Comparison of ENCODE assay signal across 9 cellular contexts in the genomic region with DNA sequence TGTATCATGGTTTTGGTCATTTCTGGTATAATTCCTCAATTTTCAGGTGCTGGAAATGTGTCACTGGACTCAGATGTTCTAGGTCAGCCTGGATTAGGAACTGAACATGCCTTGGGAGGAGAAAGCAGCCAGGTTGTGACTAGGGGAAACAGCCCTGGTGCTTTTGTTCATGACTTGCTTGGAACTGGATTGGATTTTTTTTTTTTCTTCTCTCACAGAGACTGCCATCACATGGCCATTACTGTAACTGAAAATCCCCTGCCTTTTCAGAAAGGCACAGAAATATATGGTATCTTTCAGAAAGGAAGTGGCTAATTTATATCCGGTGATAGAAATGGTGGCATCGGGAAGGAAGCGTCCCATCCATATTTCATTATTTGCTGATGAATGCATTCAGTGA. TPM values are rescaled to one million over a fixed set of nuclear protein-coding genes. Genes with fewer than 3 reads are reported as not detected.
DNase-seq lines count a peak whose midpoint lies in the region; ATAC-seq and TF ChIP-seq lines count a peak whose summit lies in the region.
"Had no signal": no experiment of that assay in that cellular context is flagged by ENCODE, and none has a peak within 500 bp of the region (broad histone marks: within the 10 kb centered on the region; RNA-seq: fewer than 3 reads in every experiment).

No MANE protein-coding gene starts in this region.

- no peaks in the 10 kb centered on the region for H3F3A ChIP-seq in neural progenitor cell (ENCODE audit: low read depth)

- peak; percentile 48 for TF ChIP-seq CTCF in choroid plexus epithelial cell (conservative IDR thresholded peaks at IDR 0.05; ENCODE audit: low read depth, low read length)
- peak; percentile 37 for TF ChIP-seq CTCF in neural progenitor cell (IDR thresholded peaks at IDR 0.05)

- no peak overlapping the region for H3K27ac ChIP-seq in CD4-positive, CD25-positive, alpha-beta regulatory T cell (ENCODE audit: insufficient read depth, low read length, poor library complexity, severe bottlenecking)
- no peak overlapping the region for H3K27ac ChIP-seq in neural progenitor cell

- H3K9me3 ChIP-seq in CD4-positive, CD25-positive, alpha-beta regulatory T cell (ENCODE audit: control insufficient read depth in 2 of 2, low read length in 2 of 2): no peaks in the 10 kb centered on the region
- H3K9me3 ChIP-seq in neural progenitor cell (ENCODE audit: low read depth): no peaks in the 10 kb centered on the region

- peaks cover 55% of the 10 kb centered on the region for H4K20me1 ChIP-seq in neural progenitor cell (ENCODE audit: low read depth)

- DNase-seq in CD4-positive, CD25-positive, alpha-beta regulatory T cell: peak in 2 of 3 donors; percentile 28 to 65
- peak; percentile 53 for DNase-seq in KBM-7
- peak; percentile 74 for DNase-seq in choroid plexus epithelial cell (ENCODE audit: low read depth)
- DNase-seq in neural progenitor cell (ENCODE audit: low spot score): no peak
- no peak for DNase-seq in NCI-H345 (lab: John Stamatoyannopoulos, UW)
- DNase-seq in ecto neural progenitor cell (ENCODE audit: low spot score): no peak
- no peak for DNase-seq in HuH-7.5 (ENCODE audit: low spot score)

- no peaks in the 10 kb centered on the region for H3K27me3 Mint-ChIP-seq in CD4-positive, CD25-positive, alpha-beta regulatory T cell
- H3K27me3 Mint-ChIP-seq in neural progenitor cell (ENCODE audit: insufficient read depth, low read depth): no peaks in the 10 kb centered on the region
- H3K27me3 Mint-ChIP-seq: IgD-negative memory B cell had no signal

- in situ Hi-C loops in KBM-7 (cut with MboI; ENCODE audit: low pct_unique_long_range_greater_than_20kb, low sequenced_read_pairs): no loop called here

- H3K9me3 Mint-ChIP-seq in CD4-positive, CD25-positive, alpha-beta regulatory T cell: peaks cover 0 to 6% (median 0%) of the 10 kb centered on the region in 7 donors
- H3K9me3 Mint-ChIP-seq in neural progenitor cell: no peaks in the 10 kb centered on the region
- H3K9me3 Mint-ChIP-seq: IgD-negative memory B cell had no signal

- H3K4me3 Mint-ChIP-seq in CD4-positive, CD25-positive, alpha-beta regulatory T cell: peak overlapping the region; percentile 19 to 60 (median 37)
- H3K4me3 Mint-ChIP-seq in neural progenitor cell: no peak overlapping the region
- H3K4me3 Mint-ChIP-seq: IgD-negative memory B cell had no signal

- H3K4me1 ChIP-seq in CD4-positive, CD25-positive, alpha-beta regulatory T cell (ENCODE audit: control insufficient read depth, insufficient read depth, low read length, poor library complexity, severe bottlenecking): peaks cover 38% of the 10 kb centered on the region
- H3K4me1 ChIP-seq in neural progenitor cell: peaks cover 38% of the 10 kb centered on the region

- H3K4me3 ChIP-seq in CD4-positive, CD25-positive, alpha-beta regulatory T cell (ENCODE audit: low read depth, low read length): peak overlapping the region; percentile 46
- H3K4me3 ChIP-seq in choroid plexus epithelial cell (ENCODE audit: low read depth, low read length): no peak overlapping the region
- no peak overlapping the region for H3K4me3 ChIP-seq in neural progenitor cell

- H3K36me3 ChIP-seq in CD4-positive, CD25-positive, alpha-beta regulatory T cell (ENCODE audit: control insufficient read depth, insufficient read depth, low read length): no peaks in the 10 kb centered on the region
- peaks cover 3% of the 10 kb centered on the region for H3K36me3 ChIP-seq in neural progenitor cell

- H3K27ac Mint-ChIP-seq in CD4-positive, CD25-positive, alpha-beta regulatory T cell: peak overlapping the region; percentile 6 to 72 (median 56)
- no peak overlapping the region for H3K27ac Mint-ChIP-seq in neural progenitor cell
- H3K27ac Mint-ChIP-seq: IgD-negative memory B cell had no signal

- H3K79me2 ChIP-seq in neural progenitor cell (ENCODE audit: low read depth): peaks cover 97% of the 10 kb centered on the region

- peak in 1 of 2 donors; percentile 39 for ATAC-seq in CD4-positive, CD25-positive, alpha-beta regulatory T cell (ENCODE audit: low read depth in 2 of 2)
- peak; percentile 70 for ATAC-seq in GM19438 (IDR thresholded peaks at IDR 0.05; ENCODE audit: low read depth, unreplicated experiment)

- H3K27me3 ChIP-seq in CD4-positive, CD25-positive, alpha-beta regulatory T cell (ENCODE audit: control insufficient read depth, insufficient read depth, low read length): no peaks in the 10 kb centered on the region
- no peaks in the 10 kb centered on the region for H3K27me3 ChIP-seq in neural progenitor cell

- H3K36me3 Mint-ChIP-seq in CD4-positive, CD25-positive, alpha-beta regulatory T cell: no peaks in the 10 kb centered on the region
- peaks cover 14% of the 10 kb centered on the region for H3K36me3 Mint-ChIP-seq in neural progenitor cell

- peaks cover 39 to 81% (median 66%) of the 10 kb centered on the region in 4 donors for H3K4me1 Mint-ChIP-seq in CD4-positive, CD25-positive, alpha-beta regulatory T cell
- H3K4me1 Mint-ChIP-seq in neural progenitor cell: peaks cover 63% of the 10 kb centered on the region

- H3K4me2 ChIP-seq in neural progenitor cell: peak overlapping the region; percentile 2

- H3K9ac ChIP-seq in neural progenitor cell: no peak overlapping the region

- H2AFZ ChIP-seq in neural progenitor cell (replicated peaks): no peak overlapping the region

RNA-seq across cellular contexts. Expression of a gene that starts 34.6 kb away (rescaled TPM):
- total RNA-seq in CD4-positive, CD25-positive, alpha-beta regulatory T cell: 29.4 TPM
- 10 to 100 TPM; 17.1 to 29.7 (median 21.0) TPM for polyA plus RNA-seq in CD4-positive, CD25-positive, alpha-beta regulatory T cell
- total RNA-seq in neural progenitor cell (ENCODE audit: low replicate concordance): 124 and 183 TPM in 2 replicates

Comparison
In these comparisons a context has a peak if more than half of its experiments do, and no peak if none do; other contexts are left out.
1. DNase-seq: peak in CD4-positive, CD25-positive, alpha-beta regulatory T cell (2 of 3), KBM-7 (single experiment) and choroid plexus epithelial cell (single experiment); none in neural progenitor cell (single experiment), NCI-H345 (single experiment), ecto neural progenitor cell (single experiment) and HuH-7.5 (single experiment).